Comparison of ENCODE assay signal across 9 cellular contexts in the genomic region with DNA sequence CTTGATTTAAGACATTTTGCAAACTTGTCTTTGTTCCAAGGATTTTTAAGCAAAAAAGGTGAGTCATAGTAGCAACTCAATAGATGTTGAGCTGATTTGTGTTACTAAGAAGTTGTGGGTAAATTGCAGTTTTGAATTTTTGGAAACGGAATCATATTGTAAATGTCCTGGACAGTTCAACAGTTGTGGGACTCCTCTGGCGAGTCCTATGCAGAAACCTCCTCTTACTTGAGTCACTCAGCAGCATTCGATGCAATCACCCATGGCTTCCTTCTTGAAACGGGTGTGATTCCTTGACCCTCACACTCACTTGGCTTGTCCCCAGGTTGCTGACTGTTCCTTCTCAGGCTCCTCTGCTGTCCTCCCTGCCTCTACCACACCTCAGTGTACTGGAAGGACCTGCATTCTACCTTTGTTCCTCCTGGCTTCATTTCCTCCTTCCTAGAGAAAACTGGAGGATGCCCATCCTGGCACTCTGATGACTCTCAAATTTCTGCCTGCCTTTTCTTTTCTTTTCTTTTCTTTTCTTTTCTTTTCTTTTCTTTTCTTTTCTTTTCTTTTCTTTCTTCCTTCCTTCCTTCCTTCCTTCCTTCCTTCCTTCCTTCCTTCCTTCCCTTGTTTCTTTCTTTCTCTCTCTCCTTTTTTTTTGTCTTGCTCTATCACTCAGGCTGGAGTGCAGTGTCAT. TPM values are rescaled to one million over a fixed set of nuclear protein-coding genes. Genes with fewer than 3 reads are reported as not detected.
DNase-seq lines count a peak whose midpoint lies in the region; ATAC-seq, FAIRE-seq and TF ChIP-seq lines count a peak whose summit lies in the region.
"Had no signal": no experiment of that assay in that cellular context is flagged by ENCODE, and none has a peak within 500 bp of the region (broad histone marks: within the 10 kb centered on the region; RNA-seq: fewer than 3 reads in every experiment).

No MANE protein-coding gene starts in this region.

- H3K9me2 ChIP-seq in GM23248 (ENCODE audit: insufficient read depth): no peaks in the 10 kb centered on the region

- H3K27ac ChIP-seq in GM23248: peak overlapping the region; percentile 48
- H3K27ac ChIP-seq in keratinocyte (ENCODE audit: control insufficient read depth, insufficient read depth, low read length): peak overlapping the region; percentile 25

- peaks cover 3% of the 10 kb centered on the region for H3K27me3 ChIP-seq in GM23248 (replicated peaks; ENCODE audit: insufficient read depth)
- H3K27me3 ChIP-seq in keratinocyte (ENCODE audit: control insufficient read depth, extremely low read depth, insufficient read depth, low read length): no peaks in the 10 kb centered on the region

- DNase-seq in A172 (ENCODE audit: low spot score): peak; percentile 83
- DNase-seq in GM23248: peak; percentile 97
- peak; percentile 50 for DNase-seq in keratinocyte (ENCODE audit: low read depth, low spot score)
- DNase-seq in stimulated activated naive CD4-positive, alpha-beta T cell treated with Interleukin-2 at 50 U/mL for 16 hours (lab: John Stamatoyannopoulos, UW): no peak
- DNase-seq in activated CD8-positive, alpha-beta memory T cell treated with anti-CD3 and anti-CD28 coated beads for 24 hours: no peak
- no peak for DNase-seq in GM19240 (ENCODE audit: insufficient read length, low spot score)

- H3K4me1 ChIP-seq in GM23248 (ENCODE audit: insufficient read depth): peaks cover 34% of the 10 kb centered on the region
- H3K4me1 ChIP-seq in keratinocyte (ENCODE audit: control insufficient read depth, extremely low read depth, insufficient read depth, low read length): peaks cover 42% of the 10 kb centered on the region

- peaks cover 43% of the 10 kb centered on the region for H3F3A ChIP-seq in GM23248 (ENCODE audit: insufficient read depth)

- dilution Hi-C loops in keratinocyte (cut with MboI; ENCODE audit: extremely low pct_ligation_motif_present, low sequenced_read_pairs): no loop called here

- in situ Hi-C loops in GM23248 (cut with MboI): no loop called here

- no peak for TF ChIP-seq CTCF in keratinocyte (optimal IDR thresholded peaks at IDR 0.05 in 1 of 3, IDR thresholded peaks at IDR 0.05 in 1 of 3, conservative IDR thresholded peaks at IDR 0.05 in 1 of 3; ENCODE audit: extremely low read depth in 1 of 3, insufficient read depth in 2 of 3, low read length in 3 of 3)

- 0 to 1% methylated on average over 4 of the region's 4 CpGs for WGBS in GM23248 (ENCODE audit: low coverage in 1 of 2, low lambda C conversion rate in 2 of 2, missing lambda C conversion rate in 2 of 2), 2 experiments

- FAIRE-seq in keratinocyte (lab: Jason Lieb, UNC): peak; percentile 87
- FAIRE-seq: frontal cortex had no signal

- no peaks in the 10 kb centered on the region for H3K9me1 ChIP-seq in keratinocyte (ENCODE audit: control insufficient read depth, extremely low read depth, insufficient read depth, low read length)

- no peaks in the 10 kb centered on the region for H4K20me1 ChIP-seq in GM23248 (ENCODE audit: insufficient read depth)
- H4K20me1 ChIP-seq in keratinocyte (ENCODE audit: control insufficient read depth, extremely low read depth, insufficient read depth, low read length): no peaks in the 10 kb centered on the region

- H3K27me3 Mint-ChIP-seq in activated T-helper 17 cell treated with anti-CD3 and anti-CD28 coated beads, Interleukin-2, amount 50 U/mL, for 72 hours: peaks cover 6% of the 10 kb centered on the region

- H3K79me2 ChIP-seq in GM23248 (ENCODE audit: insufficient read depth) (no peaks in the 10 kb centered on the region), keratinocyte (ENCODE audit: control insufficient read depth, insufficient read depth, low read length) (no peaks in the 10 kb centered on the region)

- peak overlapping the region; percentile 44 for H3K27ac Mint-ChIP-seq in activated T-helper 17 cell treated with anti-CD3 and anti-CD28 coated beads, Interleukin-2, amount 50 U/mL, for 72 hours

- peak overlapping the region; percentile 49; the same call in 1 of the 2 replicates for H3K4me3 ChIP-seq in GM23248
- H3K4me3 ChIP-seq in keratinocyte (ENCODE audit: control insufficient read depth in 2 of 3, extremely low read depth in 1 of 3, insufficient read depth in 2 of 3, low read depth in 1 of 3, low read length in 3 of 3): peak overlapping the region in 1 of 3 experiments; percentile 0

- no peaks in the 10 kb centered on the region for H3K36me3 Mint-ChIP-seq in activated T-helper 17 cell treated with anti-CD3 and anti-CD28 coated beads, Interleukin-2, amount 50 U/mL, for 72 hours (ENCODE audit: low read depth)

- no peaks in the 10 kb centered on the region for H3K9me3 Mint-ChIP-seq in activated T-helper 17 cell treated with anti-CD3 and anti-CD28 coated beads, Interleukin-2, amount 50 U/mL, for 72 hours

- H3K36me3 ChIP-seq in GM23248 (ENCODE audit: low read depth): no peaks in the 10 kb centered on the region
- no peaks in the 10 kb centered on the region for H3K36me3 ChIP-seq in keratinocyte (ENCODE audit: control insufficient read depth in 2 of 2, extremely low read depth in 1 of 2, insufficient read depth in 2 of 2, low read length in 2 of 2)

- peak overlapping the region; percentile 71 for H3K4me3 Mint-ChIP-seq in activated T-helper 17 cell treated with anti-CD3 and anti-CD28 coated beads, Interleukin-2, amount 50 U/mL, for 72 hours

- H3K9ac ChIP-seq in GM23248 (no peak overlapping the region), keratinocyte (ENCODE audit: control insufficient read depth, extremely low read depth, insufficient read depth, low read length) (no peak overlapping the region)

- H3K4me2 ChIP-seq in GM23248 (ENCODE audit: unreplicated experiment): peak overlapping the region; percentile 66
- peak overlapping the region; percentile 59 for H3K4me2 ChIP-seq in keratinocyte (ENCODE audit: control insufficient read depth, extremely low read depth, insufficient read depth, low read depth, low read length)

- H2AFZ ChIP-seq in GM23248 (no peak overlapping the region), keratinocyte (ENCODE audit: control insufficient read depth, low read length) (no peak overlapping the region)

- H3K9me3 ChIP-seq in GM23248 (ENCODE audit: low read depth) (no peaks in the 10 kb centered on the region), keratinocyte (ENCODE audit: control insufficient read depth, low read depth, low read length) (no peaks in the 10 kb centered on the region)

- peaks cover 39% of the 10 kb centered on the region for H3K4me1 Mint-ChIP-seq in activated T-helper 17 cell treated with anti-CD3 and anti-CD28 coated beads, Interleukin-2, amount 50 U/mL, for 72 hours

- no peak for ATAC-seq in activated T-helper 17 cell treated with anti-CD3 and anti-CD28 coated beads, Interleukin-2, amount 50 U/mL, for 72 hours (replicated peaks)
- ATAC-seq in GM18858 (IDR thresholded peaks at IDR 0.05; ENCODE audit: unreplicated experiment): no peak

RNA-seq across cellular contexts. Expression of gene DGKG, which starts 52.8 kb away (rescaled TPM):
- total RNA-seq in A172 (2014; rRNA removed; shearing (Covaris generic)): 10.1 and 12.0 TPM in 2 replicates
- total RNA-seq in GM23248 (2014; rRNA removed; shearing (Covaris generic)): 0.38 TPM in 1 of 2 replicates, not detected in the other
- not detected in 2 replicates for polyA plus RNA-seq in GM23248 (2016; fragmentation: Nextera tagmentation; extraction: Ambion mirVana)
- 1 to 10 TPM in 1 of 2 donors, under 1 TPM in 1; 0.37 to 1.1 TPM for total RNA-seq in activated T-helper 17 cell treated with anti-CD3 and anti-CD28 coated beads, Interleukin-2, amount 50 U/mL, for 72 hours
- 0.04 to 0.52 TPM (median 0.22 TPM) in 3 replicates for polyA plus RNA-seq in keratinocyte
- polyA plus RNA-seq in keratinocyte (2011; ENCODE audit: low read depth): 2.1 TPM
- polyA plus RNA-seq in keratinocyte (2011; cell fraction: cytosol; rRNA removed): 0.25 and 0.56 TPM in 2 replicates
- polyA plus RNA-seq in keratinocyte (2011; cell fraction: nucleus; rRNA removed): 0.07 and 0.15 TPM in 2 replicates
- polyA plus RNA-seq in keratinocyte (2012; ENCODE audit: low replicate concordance): 0.14 TPM in 1 of 2 replicates, not detected in the other
- polyA minus RNA-seq in keratinocyte: 0.03 to 1.1 TPM in 2 of 3 replicates, not detected in the other
- polyA minus RNA-seq in keratinocyte (2011; cell fraction: cytosol; rRNA and poly(A)+ RNA removed): not detected
- polyA minus RNA-seq in keratinocyte (2011; cell fraction: nucleus; rRNA and poly(A)+ RNA removed): 0.47 and 0.63 TPM in 2 replicates

Comparison
In these comparisons a context has a peak if more than half of its experiments do, and no peak if none do; other contexts are left out.
1. DNase-seq: peak in A172 (single experiment), GM23248 (single experiment) and keratinocyte (single experiment); none in stimulated activated naive CD4-positive, alpha-beta T cell treated with Interleukin-2 at 50 U/mL for 16 hours (single experiment), activated CD8-positive, alpha-beta memory T cell treated with anti-CD3 and anti-CD28 coated beads for 24 hours (single experiment) and GM19240 (single experiment).